Comparison of ENCODE assay signal across 8 cellular contexts in the genomic region with DNA sequence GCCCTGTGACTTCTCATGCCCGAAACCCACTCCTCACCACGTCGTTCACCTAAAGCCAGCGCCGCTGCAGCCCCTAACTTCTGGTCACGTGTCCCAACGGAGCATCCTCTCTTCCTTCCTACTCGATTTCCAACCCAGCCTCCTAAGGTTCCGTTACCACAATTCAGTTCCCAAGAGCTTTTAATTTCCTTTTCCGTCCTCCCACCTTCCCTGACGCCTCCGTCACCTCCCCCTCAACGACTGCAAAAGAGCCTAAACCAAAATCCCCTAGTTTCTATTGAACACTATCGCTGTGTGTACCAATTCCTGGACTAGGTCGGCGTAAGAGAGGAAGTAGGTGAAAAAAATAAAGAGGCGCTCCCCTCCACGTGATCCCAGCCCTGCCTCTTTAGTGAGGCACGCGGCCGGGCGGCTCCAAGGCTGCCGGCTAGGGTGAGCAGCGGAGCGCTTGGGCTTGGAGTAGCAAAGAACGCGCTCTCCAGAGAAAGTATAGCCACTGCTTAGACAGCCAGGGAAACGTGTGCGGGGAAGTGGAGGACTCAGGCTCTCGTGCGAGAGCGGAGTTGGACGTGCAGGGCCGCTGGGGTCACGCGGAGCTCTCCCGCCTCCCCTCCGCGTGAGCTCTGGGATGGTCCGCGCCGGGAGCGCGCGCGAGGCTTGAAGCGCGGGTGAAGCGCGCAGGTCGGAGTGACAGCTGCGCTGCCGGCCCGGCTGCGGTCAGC. TPM values are rescaled to one million over a fixed set of nuclear protein-coding genes. Genes with fewer than 3 reads are reported as not detected.
DNase-seq lines count a peak whose midpoint lies in the region; ATAC-seq and TF ChIP-seq lines count a peak whose summit lies in the region.

Gene CENPP, plus strand, starts transcription at position 685 of the 722 bp plus-strand sequence.
Gene NOL8, minus strand, starts transcription at position 82 of the 722 bp plus-strand sequence. CDS start 1,189 bp downstream, outside the sequence.

- DNase-seq in GM12865 (ENCODE audit: low read depth) (peak; percentile 91), NCI-H1105 treated with DMSO at 0.1 percent for 48 hours (lab: John Stamatoyannopoulos, UW) (peak; percentile 81), Right ventricle myocardium inferior (ENCODE audit: missing footprints) (peak; percentile 93), ovary (peak; percentile 80 to 85 (median 81)), thyroid gland (peak; percentile 83 to 87)
- peak; percentile 85 for DNase-seq in activated naive CD8-positive, alpha-beta T cell treated with anti-CD3 and anti-CD28 coated beads, Interleukin-2, amount 10 ng/mL, durations not matched to agents 7 days and 5 days

- H3K4me3 ChIP-seq in GM12865 (ENCODE audit: low read depth, low read length): peak within 1 kb of the TSS; percentile 93
- peak within 1 kb of the TSS; percentile 92 for H3K4me3 ChIP-seq in SU-DHL-6 (ENCODE audit: insufficient read depth, low read length, poor library complexity, severe bottlenecking)
- H3K4me3 ChIP-seq in ovary: peak within 1 kb of the TSS; percentile 55
- H3K4me3 ChIP-seq in thyroid gland (replicated peaks in 1 of 3): peak within 1 kb of the TSS; percentile 50 to 60 (median 50)

- TF ChIP-seq POLR2A in ovary (IDR thresholded peaks at IDR 0.05) (no peak), thyroid gland (IDR thresholded peaks at IDR 0.05) (peak in 1 of 2 donors; percentile 35)

- peaks cover 4% of the 10 kb centered on the region for H3K36me3 Mint-ChIP-seq in activated naive CD8-positive, alpha-beta T cell treated with anti-CD3 and anti-CD28 coated beads, Interleukin-2, amount 10 ng/mL, durations not matched to agents 7 days and 5 days

- 0 to 1% (median 0%) methylated on average over 39 to 55 of the region's 55 CpGs for WGBS in ovary, 3 donors
- 0 to 1% methylated on average over 32 to 34 of the region's 55 CpGs for WGBS in thyroid gland, 2 donors

- no peaks in the 10 kb centered on the region for H3K27me3 Mint-ChIP-seq in activated naive CD8-positive, alpha-beta T cell treated with anti-CD3 and anti-CD28 coated beads, Interleukin-2, amount 10 ng/mL, durations not matched to agents 7 days and 5 days

- intact Hi-C loops in Right ventricle myocardium inferior (cut with DNase I) (loop anchor here (1.0 to 10.0 kb wide), 3 partner anchors 32 to 439 kb away; partner anchors contain the start of genes BICD2 and IARS1), ovary (cut with DNase I) (loop anchor here in 1 of 4 donors (2.0 kb wide), 1 partner anchor 33 kb away; the partner anchor contains the start of gene IARS1), thyroid gland (cut with DNase I) (loop anchor here (5.0 kb wide), 1 partner anchor 467 kb away; no protein-coding TSS in a partner anchor)

- no peaks in the 10 kb centered on the region for H3K9me2 ChIP-seq in SU-DHL-6 (replicated peaks; ENCODE audit: insufficient read depth, low read length)

- peak; percentile 95 for ATAC-seq in HG02678 (IDR thresholded peaks at IDR 0.05; ENCODE audit: unreplicated experiment)
- peak; percentile 95 for ATAC-seq in activated naive CD8-positive, alpha-beta T cell treated with anti-CD3 and anti-CD28 coated beads, Interleukin-2, amount 10 ng/mL, durations not matched to agents 7 days and 5 days (ENCODE audit: low read depth)
- peak; percentile 98 for ATAC-seq in Right ventricle myocardium inferior

- H3K4me1 ChIP-seq in ovary (ENCODE audit: insufficient read depth) (peaks cover 3% of the 10 kb centered on the region), thyroid gland (peaks cover 15 to 16% of the 10 kb centered on the region in 2 donors)

- H3K9me3 Mint-ChIP-seq in activated naive CD8-positive, alpha-beta T cell treated with anti-CD3 and anti-CD28 coated beads, Interleukin-2, amount 10 ng/mL, durations not matched to agents 7 days and 5 days: no peaks in the 10 kb centered on the region

- H3K36me3 ChIP-seq in SU-DHL-6 (ENCODE audit: low read length) (peaks cover 21% of the 10 kb centered on the region; the same call in 1 of the 2 replicates), ovary (no peaks in the 10 kb centered on the region), thyroid gland (peaks cover 5 to 6% of the 10 kb centered on the region in 2 donors)

- no peaks in the 10 kb centered on the region for H3F3A ChIP-seq in SU-DHL-6 (ENCODE audit: insufficient read depth)

- peaks cover 70% of the 10 kb centered on the region for H3K79me2 ChIP-seq in SU-DHL-6 (ENCODE audit: insufficient read depth, low read length)

- H3K27ac ChIP-seq in SU-DHL-6 (ENCODE audit: low read depth, low read length) (peak within 1 kb of the TSS; percentile 77), ovary (peak within 1 kb of the TSS; percentile 88 to 93), thyroid gland (peak within 1 kb of the TSS; percentile 96 to 100 (median 98))

- H3K4me2 ChIP-seq in SU-DHL-6 (ENCODE audit: low read depth, low read length, poor library complexity, severe bottlenecking): peak within 1 kb of the TSS; percentile 95

- H2AFZ ChIP-seq in SU-DHL-6 (ENCODE audit: low read depth, low read length, severe bottlenecking): peak within 1 kb of the TSS; percentile 96

- H3K27me3 ChIP-seq in SU-DHL-6 (ENCODE audit: low read length) (no peaks in the 10 kb centered on the region), ovary (no peaks in the 10 kb centered on the region), thyroid gland (no peaks in the 10 kb centered on the region)

- peak within 1 kb of the TSS; percentile 98 for H3K27ac Mint-ChIP-seq in activated naive CD8-positive, alpha-beta T cell treated with anti-CD3 and anti-CD28 coated beads, Interleukin-2, amount 10 ng/mL, durations not matched to agents 7 days and 5 days

- H4K20me1 ChIP-seq in SU-DHL-6 (ENCODE audit: low read depth, low read length): no peaks in the 10 kb centered on the region

- peak; percentile 51 for TF ChIP-seq EP300 in ovary (IDR thresholded peaks at IDR 0.05)

- H3K4me3 Mint-ChIP-seq in activated naive CD8-positive, alpha-beta T cell treated with anti-CD3 and anti-CD28 coated beads, Interleukin-2, amount 10 ng/mL, durations not matched to agents 7 days and 5 days: peak within 1 kb of the TSS; percentile 99

- H3K9me3 ChIP-seq in SU-DHL-6 (ENCODE audit: insufficient read depth, low read length): no peaks in the 10 kb centered on the region
- no peaks in the 10 kb centered on the region for H3K9me3 ChIP-seq in ovary
- no peaks in the 10 kb centered on the region for H3K9me3 ChIP-seq in thyroid gland

- TF ChIP-seq CTCF in GM12865 (IDR thresholded peaks at IDR 0.05; ENCODE audit: insufficient read depth, low read depth, low read length, missing control alignments) (no peak), SU-DHL-6 (IDR thresholded peaks at IDR 0.05; ENCODE audit: insufficient read depth, low read length, poor library complexity, severe bottlenecking) (no peak), ovary (IDR thresholded peaks at IDR 0.05) (peak in 1 of 3 donors; percentile 23), thyroid gland (IDR thresholded peaks at IDR 0.05) (peak in 1 of 6 experiments; percentile 20)

- peak within 1 kb of the TSS; percentile 84 for H3K9ac ChIP-seq in SU-DHL-6 (ENCODE audit: low read length)

- POLR2A ChIA-PET in activated naive CD8-positive, alpha-beta T cell treated with anti-CD3 and anti-CD28 coated beads, Interleukin-2, amount 10 ng/mL, durations not matched to agents 7 days and 5 days (lab: Charles Lee): interaction anchor here (0.6 to 2.5 kb wide), 9 partner anchors 8 to 774 kb away, joined by 3 to 17 read pairs (median 4); partner anchors contain the start of gene IPPK

- H3K4me1 Mint-ChIP-seq in activated naive CD8-positive, alpha-beta T cell treated with anti-CD3 and anti-CD28 coated beads, Interleukin-2, amount 10 ng/mL, durations not matched to agents 7 days and 5 days: peaks cover 30% of the 10 kb centered on the region

RNA-seq across cellular contexts. Expression of gene CENPP, which starts in this region (rescaled TPM):
- 10 to 100 TPM; 19.6 to 20.6 TPM for total RNA-seq in activated naive CD8-positive, alpha-beta T cell treated with anti-CD3 and anti-CD28 coated beads, Interleukin-2, amount 10 ng/mL, durations not matched to agents 7 days and 5 days
- total RNA-seq in Right ventricle myocardium inferior (3.3 TPM), ovary (1 to 10 TPM; 3.9 to 9.5 (median 5.8) TPM), thyroid gland (10 to 100 TPM in 1 of 4 donors, 1 to 10 TPM in 3; 1.5 to 11.6 (median 5.5) TPM)
- polyA plus RNA-seq in ovary: 1 to 10 TPM; 1.4 to 5.9 TPM

RNA-seq across cellular contexts. Expression of gene NOL8, which starts in this region (rescaled TPM):
- total RNA-seq in activated naive CD8-positive, alpha-beta T cell treated with anti-CD3 and anti-CD28 coated beads, Interleukin-2, amount 10 ng/mL, durations not matched to agents 7 days and 5 days: 10 to 100 TPM; 65.6 to 69.2 TPM
- 14.2 TPM for total RNA-seq in Right ventricle myocardium inferior
- total RNA-seq in ovary: 10 to 100 TPM; 19.2 to 35.4 (median 28.8) TPM
- polyA plus RNA-seq in ovary: 10 to 100 TPM; 17.1 to 29.4 TPM
- total RNA-seq in thyroid gland: 10 to 100 TPM; 30.0 to 38.2 (median 33.6) TPM

Comparison
In these comparisons a context has a peak if more than half of its experiments do, and no peak if none do; other contexts are left out.
1. Peak in every context shown above with its lines: DNase-seq, ATAC-seq, H3K4me3 ChIP-seq and H3K27ac ChIP-seq.